Comparison of ENCODE assay signal across 12 cellular contexts in the genomic region with DNA sequence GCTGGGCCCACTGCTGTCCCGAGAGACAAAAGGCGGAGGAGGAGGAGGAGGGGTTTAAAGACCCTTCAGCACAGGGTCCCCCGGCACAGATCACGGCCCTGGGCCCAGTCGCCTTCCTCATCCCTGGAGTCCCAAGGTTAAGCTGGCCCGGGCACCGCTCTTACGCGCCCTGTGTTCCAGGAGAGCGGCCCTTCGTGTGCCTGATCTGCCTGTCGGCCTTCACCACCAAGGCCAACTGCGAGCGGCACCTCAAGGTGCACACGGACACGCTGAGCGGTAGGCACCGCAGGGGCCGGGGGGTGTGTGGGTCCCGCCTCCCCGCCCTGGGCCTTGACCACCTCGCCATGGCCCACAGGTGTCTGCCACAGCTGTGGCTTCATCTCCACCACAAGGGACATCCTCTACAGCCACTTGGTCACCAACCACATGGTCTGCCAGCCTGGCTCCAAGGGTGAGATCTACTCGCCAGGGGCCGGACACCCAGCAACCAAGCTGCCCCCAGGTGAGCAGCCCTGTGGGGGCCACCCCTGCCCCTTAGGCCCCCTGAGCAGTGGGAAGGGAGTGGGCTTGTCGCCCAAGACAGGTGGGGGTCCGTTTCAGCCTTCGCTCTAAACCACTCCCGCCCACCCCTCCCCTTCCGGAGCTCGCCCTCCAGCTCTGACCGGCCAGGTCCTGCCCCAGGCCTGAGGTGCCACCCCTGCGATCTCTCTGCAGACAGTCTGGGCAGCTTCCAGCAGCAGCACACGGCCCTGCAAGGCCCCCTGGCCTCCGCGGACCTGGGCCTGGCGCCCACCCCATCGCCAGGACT. TPM values are rescaled to one million over a fixed set of nuclear protein-coding genes. Genes with fewer than 3 reads are reported as not detected.
DNase-seq lines count a peak whose midpoint lies in the region; ATAC-seq and TF ChIP-seq lines count a peak whose summit lies in the region.
"Had no signal": no experiment of that assay in that cellular context is flagged by ENCODE, and none has a peak within 500 bp of the region (broad histone marks: within the 10 kb centered on the region; RNA-seq: fewer than 3 reads in every experiment).

No MANE protein-coding gene starts in this region.

- CTCF ChIA-PET in A673 (lab: Charles Lee) = interaction anchor here (0.6 kb wide), 1 partner anchor 17 kb away, joined by 3 read pairs; no protein-coding TSS in a partner anchor

- TF ChIP-seq POLR2A in ovary (IDR thresholded peaks at IDR 0.05) = no peak

- no peak overlapping the region for H3K4me3 Mint-ChIP-seq in T-helper 17 cell
- H3K4me3 Mint-ChIP-seq: stimulated activated naive CD8-positive, alpha-beta T cell treated with anti-CD3 and anti-CD28 coated beads, Interleukin-15, Interleukin-2, amounts not matched to agents 100 ng/mL and 50 ng/mL, for 24 hours had no signal

- intact Hi-C loops in A673 (cut with micrococcal nuclease; ENCODE audit: unreplicated experiment) = no loop called here
- intact Hi-C loops in ovary (cut with DNase I) = no loop called here

- no peaks in the 10 kb centered on the region for H3K9me3 ChIP-seq in A673 (ENCODE audit: low read depth, low read length, poor library complexity, severe bottlenecking)
- no peaks in the 10 kb centered on the region for H3K9me3 ChIP-seq in T-helper 17 cell (ENCODE audit: control insufficient read depth, low read length, poor library complexity, severe bottlenecking)
- no peaks in the 10 kb centered on the region for H3K9me3 ChIP-seq in right atrium auricular region
- no peaks in the 10 kb centered on the region for H3K9me3 ChIP-seq in ovary
- H3K9me3 ChIP-seq: A549 had no signal

- peak overlapping the region; percentile 27 for H3K27ac Mint-ChIP-seq in T-helper 17 cell
- H3K27ac Mint-ChIP-seq: stimulated activated naive CD8-positive, alpha-beta T cell treated with anti-CD3 and anti-CD28 coated beads, Interleukin-15, Interleukin-2, amounts not matched to agents 100 ng/mL and 50 ng/mL, for 24 hours had no signal

- POLR2A ChIA-PET in A673 (lab: Charles Lee; ENCODE audit: low non-redundant PET) = no interaction called here

- ATAC-seq in T-helper 17 cell = no peak
- ATAC-seq in GM21786 (IDR thresholded peaks at IDR 0.05; ENCODE audit: unreplicated experiment) = no peak
- ATAC-seq: A549, Panc1 had no signal

- 68 to 84% (median 73%) methylated on average over 23 to 37 of the region's 37 CpGs for whole genome bisulfite sequencing in ovary, 3 donors

- DNase-seq in A673 (ENCODE audit: low spot score) = no peak
- no peak for DNase-seq in T-helper 17 cell
- no peak for DNase-seq in right atrium auricular region (ENCODE audit: low spot score)
- DNase-seq in ovary = peak; percentile 38 to 58 (median 49)
- DNase-seq in stimulated activated CD8-positive, alpha-beta memory T cell treated with anti-CD3 and anti-CD28 coated beads, Interleukin-4, amount 100 ng/mL, for 48 hours = no peak
- no peak for DNase-seq in NCI-H345 (lab: John Stamatoyannopoulos, UW)
- no peak for DNase-seq in KG1 (lab: John Stamatoyannopoulos, UW)
- DNase-seq: stimulated activated CD4-positive, alpha-beta T cell treated with anti-CD3 and anti-CD28 coated beads, Interleukin-2, amount 100 ng/mL, for 24 hours had no signal

- H3K4me1 Mint-ChIP-seq in T-helper 17 cell = peaks cover 9% of the 10 kb centered on the region

- TF ChIP-seq CTCF in A673 (conservative IDR thresholded peaks at IDR 0.05; ENCODE audit: low read depth, low read length) = no peak
- no peak for TF ChIP-seq CTCF in right atrium auricular region (IDR thresholded peaks at IDR 0.05)
- no peak for TF ChIP-seq CTCF in ovary (IDR thresholded peaks at IDR 0.05)

- H3K27ac ChIP-seq in A673 (ENCODE audit: low read depth, low read length, poor library complexity, severe bottlenecking) (peak overlapping the region; percentile 61), right atrium auricular region (peak overlapping the region; percentile 46 to 57), ovary (peak overlapping the region; percentile 67 to 83)

- H3K4me1 ChIP-seq in A673 (ENCODE audit: insufficient read depth, low read length, poor library complexity, severe bottlenecking) (no peaks in the 10 kb centered on the region), right atrium auricular region (peaks cover 0 to 23% of the 10 kb centered on the region in 2 donors), ovary (ENCODE audit: insufficient read depth) (peaks cover 20% of the 10 kb centered on the region)

- H3K27me3 ChIP-seq in A673 (replicated peaks; ENCODE audit: insufficient read depth, low read depth, low read length, poor library complexity) = no peaks in the 10 kb centered on the region
- no peaks in the 10 kb centered on the region for H3K27me3 ChIP-seq in right atrium auricular region
- no peaks in the 10 kb centered on the region for H3K27me3 ChIP-seq in ovary

- no peaks in the 10 kb centered on the region for H3K27me3 Mint-ChIP-seq in T-helper 17 cell
- H3K27me3 Mint-ChIP-seq: stimulated activated naive CD8-positive, alpha-beta T cell treated with anti-CD3 and anti-CD28 coated beads, Interleukin-15, Interleukin-2, amounts not matched to agents 100 ng/mL and 50 ng/mL, for 24 hours had no signal

- no peak for TF ChIP-seq EP300 in ovary (IDR thresholded peaks at IDR 0.05)

- peaks cover 5% of the 10 kb centered on the region for H3K36me3 Mint-ChIP-seq in T-helper 17 cell (ENCODE audit: low read depth)

- H3K4me3 ChIP-seq in A673 (ENCODE audit: low read depth, low read length, poor library complexity, severe bottlenecking) = peak overlapping the region; percentile 38
- peak overlapping the region; percentile 35 to 69 for H3K4me3 ChIP-seq in right atrium auricular region
- H3K4me3 ChIP-seq in ovary = peak overlapping the region; percentile 65

- no peaks in the 10 kb centered on the region for H3K36me3 ChIP-seq in A673 (ENCODE audit: insufficient read depth, low read length, poor library complexity, severe bottlenecking)
- no peaks in the 10 kb centered on the region for H3K36me3 ChIP-seq in right atrium auricular region
- no peaks in the 10 kb centered on the region for H3K36me3 ChIP-seq in ovary

- BruUV-seq in A673 (replicated peaks; lab: Mats Ljungman, UMichigan) = TSS peak; percentile 39

RNA-seq across cellular contexts. Expression of a gene that starts 37.6 kb away (rescaled TPM):
- total RNA-seq in A673 (2021) (75.9 and 83.4 TPM in 2 replicates), T-helper 17 cell (100 to 1,000 TPM; 100 to 141 TPM), right atrium auricular region (10 to 100 TPM in 1 of 2 donors, 1 to 10 TPM in 1; 7.9 to 10.0 TPM), ovary (10 to 100 TPM; 16.0 to 40.4 (median 36.5) TPM)
- 10 to 100 TPM; 17.1 to 25.3 TPM for polyA plus RNA-seq in ovary

Comparison
In these comparisons a context has a peak if more than half of its experiments do, and no peak if none do; other contexts are left out.
1. DNase-seq: peak in ovary (5 of 5); none in A673 (single experiment), T-helper 17 cell (0 of 3), right atrium auricular region (single experiment), stimulated activated CD8-positive, alpha-beta memory T cell treated with anti-CD3 and anti-CD28 coated beads, Interleukin-4, amount 100 ng/mL, for 48 hours (single experiment), NCI-H345 (single experiment) and KG1 (single experiment).
2. Peak in every context shown above with its lines, with median percentiles within 50 percentile points of each other: H3K27ac ChIP-seq and H3K4me3 ChIP-seq.